24 cellular contexts compared by ENCODE assay signal in the genomic region with DNA sequence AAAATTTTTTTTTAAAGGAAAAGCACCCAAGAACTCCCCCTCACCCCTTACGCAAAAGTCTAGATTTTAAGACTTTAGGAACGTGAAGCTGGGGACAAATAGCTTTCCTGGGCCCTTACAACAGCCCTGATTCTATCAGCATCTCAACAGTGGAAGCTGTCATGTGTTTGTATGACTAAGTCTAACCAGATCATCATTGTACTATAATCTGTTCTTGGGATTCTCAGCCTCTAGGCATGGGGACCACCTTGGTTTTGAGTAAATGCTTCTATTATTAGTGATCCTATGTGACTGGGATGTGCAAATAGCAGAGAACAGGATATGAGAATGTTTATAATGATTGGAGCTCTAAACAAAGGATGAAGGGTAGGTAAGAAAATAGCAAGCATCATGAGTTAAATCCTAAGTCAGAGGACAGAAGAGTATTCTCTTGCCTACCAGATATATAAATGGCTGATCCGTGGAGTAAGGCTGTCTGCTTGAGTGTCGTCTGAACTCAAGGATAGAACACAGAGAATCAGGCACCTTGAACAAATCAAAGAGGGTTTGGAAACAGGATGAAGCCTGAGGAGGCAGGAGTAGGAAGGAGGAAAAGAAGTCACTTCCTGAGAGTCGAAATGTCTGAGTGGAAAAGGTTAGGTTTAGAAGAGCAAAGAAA.
"Had no signal": no experiment of that assay in that cellular context is flagged by ENCODE, and none has a peak within 500 bp of the region (broad histone marks: within the 10 kb centered on the region; RNA-seq: fewer than 3 reads in every experiment).

No MANE protein-coding gene starts in this region.

- DNase-seq: activated CD4-positive, alpha-beta memory T cell treated with anti-CD3 and anti-CD28 coated beads for 36 hours; activated CD4-positive, alpha-beta T cell treated with anti-CD3 and anti-CD28 coated beads for 48 hours; activated effector memory CD4-positive, alpha-beta T cell treated with anti-CD3 and anti-CD28 coated beads, Interleukin-2, amount 50 U/mL, for 16 hours; activated T-cell treated with anti-CD3 and anti-CD28 coated beads, Interleukin-2, amount 50 U/mL, for 48 hours; aorta; brain microvascular endothelial cell; caudate nucleus; effector CD4-positive, alpha-beta T cell; hippocampal formation; left ventricle myocardium superior; mammary epithelial cell; pancreas; psoas muscle; stimulated activated CD4-positive, alpha-beta T cell treated with anti-CD3 and anti-CD28 coated beads, Interleukin-1b, Interleukin-23, amount 100 ng/mL, for 48 hours; stimulated activated naive CD8-positive, alpha-beta T cell treated with anti-CD3 and anti-CD28 coated beads, Interleukin-15, amount 100 ng/mL, for 72 hours; T-helper 17 cell had no signal

- H3K27me3 Mint-ChIP-seq: activated CD4-positive, alpha-beta memory T cell treated with anti-CD3 and anti-CD28 coated beads for 36 hours; activated naive CD4-positive, alpha-beta T cell treated with anti-CD3 and anti-CD28 coated beads, Interleukin-2, amount 50 U/mL, for 24 hours; dendritic cell treated with granulocyte-macrophage colony-stimulating factor and Interleukin-4, amounts not matched to agents 40 ng/mL and 50 ng/mL, for 4 days; stimulated activated naive CD8-positive, alpha-beta T cell treated with anti-CD3 and anti-CD28 coated beads, Interleukin-15, amount 100 ng/mL, for 72 hours; T-helper 17 cell had no signal

- H3K36me3 ChIP-seq: brain microvascular endothelial cell had no signal

- H3K4me3 ChIP-seq: pancreas, psoas muscle, right atrium auricular region, suprapubic skin, tibial nerve had no signal

- H3K27ac Mint-ChIP-seq: activated CD4-positive, alpha-beta memory T cell treated with anti-CD3 and anti-CD28 coated beads for 36 hours; activated naive CD4-positive, alpha-beta T cell treated with anti-CD3 and anti-CD28 coated beads, Interleukin-2, amount 50 U/mL, for 24 hours; dendritic cell treated with granulocyte-macrophage colony-stimulating factor and Interleukin-4, amounts not matched to agents 40 ng/mL and 50 ng/mL, for 4 days; nephron; T-helper 17 cell had no signal

- H3K4me1 Mint-ChIP-seq: nephron had no signal

- H3K9me3 ChIP-seq: pancreas, psoas muscle, right atrium auricular region, suprapubic skin, tibial nerve had no signal

- FAIRE-seq: frontal cortex, islet of Langerhans, pancreas had no signal

- H3K27me3 ChIP-seq: brain microvascular endothelial cell, pancreas, right atrium auricular region, suprapubic skin, tibial nerve had no signal

- ATAC-seq: left ventricle myocardium superior; pancreas; psoas muscle; stimulated activated naive CD8-positive, alpha-beta T cell treated with anti-CD3 and anti-CD28 coated beads, Interleukin-15, amount 100 ng/mL, for 72 hours; T-helper 17 cell had no signal

- H3K27ac ChIP-seq: brain microvascular endothelial cell, pancreas, psoas muscle, right atrium auricular region, suprapubic skin, tibial nerve had no signal

- H3K4me3 Mint-ChIP-seq: activated CD4-positive, alpha-beta memory T cell treated with anti-CD3 and anti-CD28 coated beads for 36 hours; activated naive CD4-positive, alpha-beta T cell treated with anti-CD3 and anti-CD28 coated beads, Interleukin-2, amount 50 U/mL, for 24 hours; dendritic cell treated with granulocyte-macrophage colony-stimulating factor and Interleukin-4, amounts not matched to agents 40 ng/mL and 50 ng/mL, for 4 days; nephron; stimulated activated naive CD8-positive, alpha-beta T cell treated with anti-CD3 and anti-CD28 coated beads, Interleukin-15, amount 100 ng/mL, for 72 hours; T-helper 17 cell had no signal

- H3K4me1 ChIP-seq: pancreas, psoas muscle, right atrium auricular region, suprapubic skin had no signal

- H3K9me3 Mint-ChIP-seq: activated CD4-positive, alpha-beta memory T cell treated with anti-CD3 and anti-CD28 coated beads for 36 hours; activated naive CD4-positive, alpha-beta T cell treated with anti-CD3 and anti-CD28 coated beads, Interleukin-2, amount 50 U/mL, for 24 hours; dendritic cell treated with granulocyte-macrophage colony-stimulating factor and Interleukin-4, amounts not matched to agents 40 ng/mL and 50 ng/mL, for 4 days; nephron; stimulated activated naive CD8-positive, alpha-beta T cell treated with anti-CD3 and anti-CD28 coated beads, Interleukin-15, amount 100 ng/mL, for 72 hours had no signal
